8 cellular contexts compared by ENCODE assay signal in genomic region chr9:21326526-21327139, GRCh38. TPM values are rescaled to one million over a fixed set of nuclear protein-coding genes. Genes with fewer than 3 reads are reported as not detected.
DNase-seq lines count a peak whose midpoint lies in the region; ATAC-seq and TF ChIP-seq lines count a peak whose summit lies in the region.

No MANE protein-coding gene starts in this region.

- H3K27me3 ChIP-seq in GM23338 (ENCODE audit: insufficient read depth) (no peaks in the 10 kb centered on the region), Loucy (ENCODE audit: insufficient read depth, low read length, poor library complexity, severe bottlenecking) (no peaks in the 10 kb centered on the region)

- no peaks in the 10 kb centered on the region for H3K9me3 Mint-ChIP-seq in activated T-cell treated with anti-CD3 and anti-CD28 coated beads, Interleukin-2, amount 50 U/mL, for 72 hours
- no peaks in the 10 kb centered on the region for H3K9me3 Mint-ChIP-seq in activated T-cell treated with anti-CD3 and anti-CD28 coated beads, Interleukin-2, amount 50 U/mL, for 24 hours
- H3K9me3 Mint-ChIP-seq in GM23338 = no peaks in the 10 kb centered on the region

- no peak overlapping the region for H2AFZ ChIP-seq in GM23338
- H2AFZ ChIP-seq in Loucy (ENCODE audit: low read length) = no peak overlapping the region

- no peak overlapping the region for H3K9ac ChIP-seq in Loucy (ENCODE audit: low read depth, low read length, poor library complexity, severe bottlenecking)

- peaks cover 18% of the 10 kb centered on the region for H3K79me2 ChIP-seq in GM23338 (replicated peaks; ENCODE audit: insufficient read depth)
- peaks cover 23% of the 10 kb centered on the region for H3K79me2 ChIP-seq in Loucy (ENCODE audit: insufficient read depth, low read length)

- H3K27ac ChIP-seq in GM23338 (ENCODE audit: low read depth) = no peak overlapping the region

- TF ChIP-seq CTCF in GM23338 (conservative IDR thresholded peaks at IDR 0.05; ENCODE audit: low read depth in 2 of 2) = peak; percentile 72 to 76
- peak; percentile 62 for TF ChIP-seq CTCF in Loucy (conservative IDR thresholded peaks at IDR 0.05; ENCODE audit: low read length)

- peak; percentile 69 to 84 for ATAC-seq in activated T-cell treated with anti-CD3 and anti-CD28 coated beads, Interleukin-2, amount 50 U/mL, for 72 hours (replicated peaks in 1 of 2)
- peak; percentile 68 for ATAC-seq in GM23338
- peak; percentile 92 for ATAC-seq in T-helper 17 cell

- peaks cover 46% of the 10 kb centered on the region for H3K4me1 Mint-ChIP-seq in activated T-cell treated with anti-CD3 and anti-CD28 coated beads, Interleukin-2, amount 50 U/mL, for 72 hours (ENCODE audit: low read depth)
- H3K4me1 Mint-ChIP-seq in activated T-cell treated with anti-CD3 and anti-CD28 coated beads, Interleukin-2, amount 50 U/mL, for 24 hours (ENCODE audit: low read depth) = peaks cover 48% of the 10 kb centered on the region
- H3K4me1 Mint-ChIP-seq in GM23338 (peaks cover 1% of the 10 kb centered on the region; the same call in 1 of the 3 replicates), T-helper 17 cell (peaks cover 39% of the 10 kb centered on the region)

- peaks cover 5 to 10% of the 10 kb centered on the region in 2 donors for H3K36me3 Mint-ChIP-seq in activated T-cell treated with anti-CD3 and anti-CD28 coated beads, Interleukin-2, amount 50 U/mL, for 72 hours (ENCODE audit: insufficient read depth in 2 of 2)
- peaks cover 63% of the 10 kb centered on the region for H3K36me3 Mint-ChIP-seq in activated T-cell treated with anti-CD3 and anti-CD28 coated beads, Interleukin-2, amount 50 U/mL, for 24 hours (ENCODE audit: low read depth)
- no peaks in the 10 kb centered on the region; the same call in 1 of the 3 replicates for H3K36me3 Mint-ChIP-seq in GM23338 (ENCODE audit: low read depth)
- H3K36me3 Mint-ChIP-seq in T-helper 17 cell (ENCODE audit: low read depth) = peaks cover 9% of the 10 kb centered on the region

- no peaks in the 10 kb centered on the region for H3K36me3 ChIP-seq in GM23338 (ENCODE audit: insufficient read depth)
- peaks cover 10% of the 10 kb centered on the region; the same call in 1 of the 2 replicates for H3K36me3 ChIP-seq in Loucy (ENCODE audit: insufficient read depth, low read length)

- H3K4me2 ChIP-seq in GM23338 = no peak overlapping the region
- peak overlapping the region; percentile 42 for H3K4me2 ChIP-seq in Loucy (ENCODE audit: low read depth, low read length, poor library complexity, severe bottlenecking)

- H3K4me1 ChIP-seq in GM23338 (ENCODE audit: insufficient read depth) (no peaks in the 10 kb centered on the region), Loucy (ENCODE audit: insufficient read depth, low read length, poor library complexity, severe bottlenecking) (peaks cover 5% of the 10 kb centered on the region)

- H3K9me2 ChIP-seq in GM23338 (ENCODE audit: insufficient read depth) = no peaks in the 10 kb centered on the region
- H3K9me2 ChIP-seq in Loucy (replicated peaks; ENCODE audit: low read depth, low read length) = no peaks in the 10 kb centered on the region

- H3K4me3 ChIP-seq in GM23338 = no peak overlapping the region
- no peak overlapping the region for H3K4me3 ChIP-seq in Loucy (ENCODE audit: low read length, poor library complexity, severe bottlenecking)
- H3K4me3 ChIP-seq in skeletal muscle cell (ENCODE audit: low read depth, low read length) = no peak overlapping the region

- H3K27me3 Mint-ChIP-seq in activated T-cell treated with anti-CD3 and anti-CD28 coated beads, Interleukin-2, amount 50 U/mL, for 72 hours (ENCODE audit: low read depth) = no peaks in the 10 kb centered on the region
- H3K27me3 Mint-ChIP-seq in activated T-cell treated with anti-CD3 and anti-CD28 coated beads, Interleukin-2, amount 50 U/mL, for 24 hours = no peaks in the 10 kb centered on the region
- H3K27me3 Mint-ChIP-seq in GM23338 (ENCODE audit: insufficient read depth, low read depth, poor library complexity) (no peaks in the 10 kb centered on the region), T-helper 17 cell (no peaks in the 10 kb centered on the region)

- no peak overlapping the region for H3K27ac Mint-ChIP-seq in activated T-cell treated with anti-CD3 and anti-CD28 coated beads, Interleukin-2, amount 50 U/mL, for 72 hours
- H3K27ac Mint-ChIP-seq in activated T-cell treated with anti-CD3 and anti-CD28 coated beads, Interleukin-2, amount 50 U/mL, for 24 hours = no peak overlapping the region
- no peak overlapping the region for H3K27ac Mint-ChIP-seq in GM23338
- H3K27ac Mint-ChIP-seq in T-helper 17 cell = peak overlapping the region; percentile 84

- H3K4me3 Mint-ChIP-seq in activated T-cell treated with anti-CD3 and anti-CD28 coated beads, Interleukin-2, amount 50 U/mL, for 72 hours = no peak overlapping the region
- H3K4me3 Mint-ChIP-seq in activated T-cell treated with anti-CD3 and anti-CD28 coated beads, Interleukin-2, amount 50 U/mL, for 24 hours = no peak overlapping the region
- no peak overlapping the region for H3K4me3 Mint-ChIP-seq in GM23338
- H3K4me3 Mint-ChIP-seq in T-helper 17 cell = peak overlapping the region; percentile 21

- no peaks in the 10 kb centered on the region for H4K20me1 ChIP-seq in GM23338 (replicated peaks; ENCODE audit: insufficient read depth)
- peaks cover 23% of the 10 kb centered on the region for H4K20me1 ChIP-seq in Loucy (ENCODE audit: insufficient read depth, low read length, poor library complexity, severe bottlenecking)

- DNase-seq in activated T-cell treated with anti-CD3 and anti-CD28 coated beads, Interleukin-2, amount 50 U/mL, for 72 hours = no peak
- no peak for DNase-seq in activated T-cell treated with anti-CD3 and anti-CD28 coated beads, Interleukin-2, amount 50 U/mL, for 24 hours
- DNase-seq in GM23338 (ENCODE audit: low spot score) (peak; percentile 73), T-helper 17 cell (no peak), globus pallidus (ENCODE audit: low spot score) (peak; percentile 62), skeletal muscle cell (ENCODE audit: low read depth) (peak; percentile 9), hypothalamus (lab: John Stamatoyannopoulos, UW) (no peak)

- H3K9me3 ChIP-seq in Loucy (ENCODE audit: insufficient read depth, low read depth, low read length) (no peaks in the 10 kb centered on the region), T-helper 17 cell (ENCODE audit: control insufficient read depth, low read length, poor library complexity, severe bottlenecking) (no peaks in the 10 kb centered on the region)

- H3F3A ChIP-seq in GM23338 (replicated peaks; ENCODE audit: low read depth) = no peaks in the 10 kb centered on the region
- H3F3A ChIP-seq in Loucy (ENCODE audit: low read depth) = no peaks in the 10 kb centered on the region

RNA-seq across cellular contexts. Expression of gene KLHL9, which starts 8.6 kb away (rescaled TPM):
- 10 to 100 TPM; 15.9 to 16.9 TPM for total RNA-seq in activated T-cell treated with anti-CD3 and anti-CD28 coated beads, Interleukin-2, amount 50 U/mL, for 72 hours
- 22.1 and 24.0 TPM in 2 replicates for total RNA-seq in GM23338 (2014; rRNA removed; shearing (Covaris generic))
- polyA plus RNA-seq in GM23338 (2016; fragmentation: Nextera tagmentation; extraction: Ambion mirVana) = 9.1 and 9.6 TPM in 2 replicates
- 10 to 100 TPM; 13.7 to 16.2 TPM for total RNA-seq in T-helper 17 cell

RNA-seq across cellular contexts. Expression of gene IFNA5, which starts 21.5 kb away (rescaled TPM):
- total RNA-seq in activated T-cell treated with anti-CD3 and anti-CD28 coated beads, Interleukin-2, amount 50 U/mL, for 72 hours = not detected
- not detected in 2 replicates for total RNA-seq in GM23338 (2014; rRNA removed; shearing (Covaris generic))
- not detected in 2 replicates for polyA plus RNA-seq in GM23338 (2016; fragmentation: Nextera tagmentation; extraction: Ambion mirVana)
- not detected for total RNA-seq in T-helper 17 cell

RNA-seq across cellular contexts. Expression of gene IFNA6, which starts 24.1 kb away (rescaled TPM):
- total RNA-seq in activated T-cell treated with anti-CD3 and anti-CD28 coated beads, Interleukin-2, amount 50 U/mL, for 72 hours = not detected
- total RNA-seq in GM23338 (2014; rRNA removed; shearing (Covaris generic)) = not detected in 2 replicates
- polyA plus RNA-seq in GM23338 (2016; fragmentation: Nextera tagmentation; extraction: Ambion mirVana) = not detected in 2 replicates
- not detected for total RNA-seq in T-helper 17 cell

RNA-seq across cellular contexts. Expression of gene IFNA13, which starts 41.2 kb away (rescaled TPM):
- total RNA-seq in activated T-cell treated with anti-CD3 and anti-CD28 coated beads, Interleukin-2, amount 50 U/mL, for 72 hours = not detected
- not detected in 2 replicates for total RNA-seq in GM23338 (2014; rRNA removed; shearing (Covaris generic))
- polyA plus RNA-seq in GM23338 (2016; fragmentation: Nextera tagmentation; extraction: Ambion mirVana) = not detected in 2 replicates
- total RNA-seq in T-helper 17 cell = not detected

RNA-seq across cellular contexts. Expression of gene IFNA2, which starts 58.6 kb away (rescaled TPM):
- total RNA-seq in activated T-cell treated with anti-CD3 and anti-CD28 coated beads, Interleukin-2, amount 50 U/mL, for 72 hours = not detected
- total RNA-seq in GM23338 (2014; rRNA removed; shearing (Covaris generic)) = not detected in 2 replicates
- not detected in 2 replicates for polyA plus RNA-seq in GM23338 (2016; fragmentation: Nextera tagmentation; extraction: Ambion mirVana)
- not detected for total RNA-seq in T-helper 17 cell

Comparison
In these comparisons a context has a peak if more than half of its experiments do, and no peak if none do; other contexts are left out.
1. DNase-seq: peak in GM23338 (single experiment), globus pallidus (single experiment) and skeletal muscle cell (single experiment); none in activated T-cell treated with anti-CD3 and anti-CD28 coated beads, Interleukin-2, amount 50 U/mL, for 72 hours (0 of 2), activated T-cell treated with anti-CD3 and anti-CD28 coated beads, Interleukin-2, amount 50 U/mL, for 24 hours (single experiment), T-helper 17 cell (0 of 3) and hypothalamus (0 of 51).
2. Peak in every context shown above with its lines, with median percentiles within 50 percentile points of each other: ATAC-seq.